In genomic region chr2:239247401-239248245, GRCh38 we compare ENCODE assay signal across 12 cellular contexts.
DNase-seq lines count a peak whose midpoint lies in the region; ATAC-seq and TF ChIP-seq lines count a peak whose summit lies in the region.
"Had no signal": no experiment of that assay in that cellular context is flagged by ENCODE, and none has a peak within 500 bp of the region (broad histone marks: within the 10 kb centered on the region; RNA-seq: fewer than 3 reads in every experiment).

No MANE protein-coding gene starts in this region.

- H3K9ac ChIP-seq in BLaER1 treated with 17β-estradiol and CSF1 and Interleukin-3, amounts not matched to agents 10 nM and 100 nM, result peak overlapping the region in 3 of 11 experiments; percentile 4 to 11 (median 8); a peak in 2 of 22 replicates

- peaks cover 0 to 3% of the 10 kb centered on the region in 2 donors for H3K36me3 Mint-ChIP-seq in activated T-cell treated with anti-CD3 and anti-CD28 coated beads, Interleukin-2, amount 50 U/mL, for 72 hours (ENCODE audit: insufficient read depth in 2 of 2)
- peaks cover 4% of the 10 kb centered on the region for H3K36me3 Mint-ChIP-seq in mesothelial cell of epicardium

- no peaks in the 10 kb centered on the region for H3K27me3 ChIP-seq in BLaER1 treated with 17β-estradiol and CSF1 and Interleukin-3, amounts not matched to agents 10 nM and 100 nM
- H3K27me3 ChIP-seq: ascending aorta had no signal

- H3K4me3 ChIP-seq in BLaER1 treated with 17β-estradiol and CSF1 and Interleukin-3, amounts not matched to agents 10 nM and 100 nM, result no peak overlapping the region
- H3K4me3 ChIP-seq: ascending aorta, left ventricle myocardium inferior had no signal

- peaks cover 70 to 94% (median 87%) of the 10 kb centered on the region in 10 experiments for H3K4me1 ChIP-seq in BLaER1 treated with 17β-estradiol and CSF1 and Interleukin-3, amounts not matched to agents 10 nM and 100 nM

- peak overlapping the region in 3 of 11 experiments; percentile 5 to 24 (median 7); a peak in 4 of 22 replicates for H3K27ac ChIP-seq in BLaER1 treated with 17β-estradiol and CSF1 and Interleukin-3, amounts not matched to agents 10 nM and 100 nM
- H3K27ac ChIP-seq: ascending aorta, left ventricle myocardium inferior had no signal

- peaks cover 65% of the 10 kb centered on the region for H3K4me1 Mint-ChIP-seq in activated T-cell treated with anti-CD3 and anti-CD28 coated beads, Interleukin-2, amount 50 U/mL, for 72 hours (ENCODE audit: low read depth)
- H3K4me1 Mint-ChIP-seq in mesothelial cell of epicardium, result peaks cover 29% of the 10 kb centered on the region

- peak; percentile 53 to 57 for ATAC-seq in activated T-cell treated with anti-CD3 and anti-CD28 coated beads, Interleukin-2, amount 50 U/mL, for 72 hours (replicated peaks in 1 of 2)
- ATAC-seq in HG02642 (IDR thresholded peaks at IDR 0.05; ENCODE audit: poor library complexity, unreplicated experiment), result no peak

- H4K20me1 ChIP-seq in BLaER1 treated with 17β-estradiol and CSF1 and Interleukin-3, amounts not matched to agents 10 nM and 100 nM, result peaks cover 59 to 100% (median 86%) of the 10 kb centered on the region in 11 experiments; a peak in 21 of 22 replicates

- H3K27ac Mint-ChIP-seq in activated T-cell treated with anti-CD3 and anti-CD28 coated beads, Interleukin-2, amount 50 U/mL, for 72 hours, result no peak overlapping the region
- peak overlapping the region; percentile 25 for H3K27ac Mint-ChIP-seq in mesothelial cell of epicardium

- peak overlapping the region in 1 of 2 donors; percentile 27 for H3K4me3 Mint-ChIP-seq in activated T-cell treated with anti-CD3 and anti-CD28 coated beads, Interleukin-2, amount 50 U/mL, for 72 hours
- H3K4me3 Mint-ChIP-seq in mesothelial cell of epicardium, result no peak overlapping the region

- TF ChIP-seq CTCF in mesothelial cell of epicardium (IDR thresholded peaks at IDR 0.05; ENCODE audit: unreplicated experiment) (no peak), GM10266 (IDR thresholded peaks at IDR 0.05; ENCODE audit: control insufficient read depth, insufficient read depth, low read depth, missing control alignments) (no peak)

- peak overlapping the region; percentile 30 to 92 (median 68) for H3K4me2 ChIP-seq in BLaER1 treated with 17β-estradiol and CSF1 and Interleukin-3, amounts not matched to agents 10 nM and 100 nM

- peaks cover 0 to 12% (median 0%) of the 10 kb centered on the region in 11 experiments; a peak in 2 of 22 replicates for H3K36me3 ChIP-seq in BLaER1 treated with 17β-estradiol and CSF1 and Interleukin-3, amounts not matched to agents 10 nM and 100 nM
- H3K36me3 ChIP-seq: ascending aorta, left ventricle myocardium inferior had no signal

- peaks cover under 1% of the 10 kb centered on the region for H3K27me3 Mint-ChIP-seq in activated T-cell treated with anti-CD3 and anti-CD28 coated beads, Interleukin-2, amount 50 U/mL, for 72 hours (ENCODE audit: low read depth)
- H3K27me3 Mint-ChIP-seq in mesothelial cell of epicardium (ENCODE audit: low read depth), result no peaks in the 10 kb centered on the region

- no peaks in the 10 kb centered on the region for H3K9me3 Mint-ChIP-seq in activated T-cell treated with anti-CD3 and anti-CD28 coated beads, Interleukin-2, amount 50 U/mL, for 72 hours
- peaks cover 3% of the 10 kb centered on the region for H3K9me3 Mint-ChIP-seq in mesothelial cell of epicardium

- H3K9me3 ChIP-seq in BLaER1 treated with 17β-estradiol and CSF1 and Interleukin-3, amounts not matched to agents 10 nM and 100 nM (replicated peaks in 1 of 11), result peaks cover 0 to 12% (median 8%) of the 10 kb centered on the region in 11 experiments; a peak in 17 of 22 replicates
- H3K9me3 ChIP-seq: ascending aorta, left ventricle myocardium inferior had no signal

- DNase-seq in HK-2 (ENCODE audit: unreplicated experiment), result peak; percentile 80
- DNase-seq in activated T-cell treated with anti-CD3 and anti-CD28 coated beads, Interleukin-2, amount 50 U/mL, for 72 hours, result no peak
- DNase-seq in mesothelial cell of epicardium (ENCODE audit: low spot score in 2 of 2, unreplicated experiment in 2 of 2), result no peak
- DNase-seq in effector CD8-positive, alpha-beta T cell (lab: John Stamatoyannopoulos, UW), result no peak
- no peak for DNase-seq in NCI-H187 treated with DMSO at 0.1 percent for 48 hours (lab: John Stamatoyannopoulos, UW)
- DNase-seq in GM10266 (ENCODE audit: extremely low spot score), result no peak
- DNase-seq: left ventricle myocardium inferior, NCI-H1436 treated with DMSO at 0.1 percent for 48 hours, right cardiac atrium had no signal
